ENCODE assay signal across 22 cellular contexts in the genomic region with DNA sequence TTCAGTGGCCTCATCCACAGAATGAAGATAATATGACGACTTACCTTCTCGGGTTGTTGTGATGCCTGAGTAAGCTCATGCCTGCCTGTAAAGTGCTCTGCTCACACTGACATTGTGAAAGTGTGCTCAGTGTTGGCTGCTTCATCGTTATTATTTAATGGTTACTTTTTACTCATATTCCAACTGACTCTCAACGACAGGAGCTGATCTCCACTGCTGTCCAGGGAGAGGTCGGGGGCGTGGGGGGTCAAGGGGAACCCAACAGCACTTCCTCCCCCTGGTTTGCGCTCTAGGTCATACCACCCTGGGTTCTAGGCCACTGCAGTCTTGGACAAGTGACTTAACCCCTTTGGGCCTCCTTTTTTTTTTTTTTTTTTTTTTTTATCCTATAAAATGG. TPM values are rescaled to one million over a fixed set of nuclear protein-coding genes. Genes with fewer than 3 reads are reported as not detected.
"Had no signal": no experiment of that assay in that cellular context is flagged by ENCODE, and none has a peak within 500 bp of the region (broad histone marks: within the 10 kb centered on the region; RNA-seq: fewer than 3 reads in every experiment).

No MANE protein-coding gene starts in this region.

- H3K9ac ChIP-seq: neural progenitor cell had no signal

- H3K9me3 ChIP-seq: colonic mucosa, gastroesophageal sphincter, heart left ventricle had no signal

- H3K4me3 ChIP-seq: colonic mucosa, gastroesophageal sphincter, heart left ventricle, neural progenitor cell had no signal

- DNase-seq: activated CD4-positive, alpha-beta T cell treated with anti-CD3 and anti-CD28 coated beads for 1 hour; activated CD4-positive, alpha-beta T cell treated with anti-CD3 and anti-CD28 coated beads, Interleukin-2, amount 50 U/mL, for 1 hour; activated naive CD8-positive, alpha-beta T cell treated with anti-CD3 and anti-CD28 coated beads for 36 hours; activated T-cell treated with anti-CD3 and anti-CD28 coated beads for 4 hours; amniotic stem cell; colonic mucosa; left colon; mesenchymal stem cell; naive B cell; retina; stimulated activated CD4-positive, alpha-beta T cell treated with anti-CD3 and anti-CD28 coated beads, Interleukin-1b, Interleukin-23, amount 100 ng/mL, for 48 hours; trophoblast cell had no signal

- H3K36me3 ChIP-seq: colonic mucosa, neural progenitor cell had no signal

- H3K4me3 Mint-ChIP-seq: activated naive CD8-positive, alpha-beta T cell treated with anti-CD3 and anti-CD28 coated beads for 36 hours; activated T-helper 1 cell treated with anti-CD3 and anti-CD28 coated beads, Interleukin-12 subunit alpha, Interleukin-12 subunit beta, Interleukin-2, Interleukin-4 antibody, amounts not matched to agents 30 ng/mL and 10 ng/mL and 1 ng/mL, durations not matched to agents 14 hours and 24 hours and 36 hours; naive B cell; neural progenitor cell; stimulated activated naive CD8-positive, alpha-beta T cell treated with anti-CD3 and anti-CD28 coated beads, Interleukin-15, Interleukin-2, amounts not matched to agents 100 ng/mL and 50 ng/mL, for 24 hours; T-helper 2 cell treated with Interferon-gamma antibody and Interleukin-4, amounts not matched to agents 5 μg/mL and 100 μg/mL, for 36 hours had no signal

- H3K4me1 ChIP-seq: colonic mucosa, neural progenitor cell had no signal

- H3K27me3 Mint-ChIP-seq: activated naive CD8-positive, alpha-beta T cell treated with anti-CD3 and anti-CD28 coated beads for 36 hours; naive B cell; progenitor cell of endocrine pancreas; stimulated activated naive CD8-positive, alpha-beta T cell treated with anti-CD3 and anti-CD28 coated beads, Interleukin-15, Interleukin-2, amounts not matched to agents 100 ng/mL and 50 ng/mL, for 24 hours had no signal

- H3K27ac Mint-ChIP-seq: activated naive CD8-positive, alpha-beta T cell treated with anti-CD3 and anti-CD28 coated beads for 36 hours; activated T-helper 1 cell treated with anti-CD3 and anti-CD28 coated beads, Interleukin-12 subunit alpha, Interleukin-12 subunit beta, Interleukin-2, Interleukin-4 antibody, amounts not matched to agents 30 ng/mL and 10 ng/mL and 1 ng/mL, durations not matched to agents 14 hours and 24 hours and 36 hours; naive B cell; neural progenitor cell; progenitor cell of endocrine pancreas; stimulated activated naive CD8-positive, alpha-beta T cell treated with anti-CD3 and anti-CD28 coated beads, Interleukin-15, Interleukin-2, amounts not matched to agents 100 ng/mL and 50 ng/mL, for 24 hours; T-helper 2 cell treated with Interferon-gamma antibody and Interleukin-4, amounts not matched to agents 5 μg/mL and 100 μg/mL, for 36 hours had no signal

- H3K4me1 Mint-ChIP-seq: activated naive CD8-positive, alpha-beta T cell treated with anti-CD3 and anti-CD28 coated beads for 36 hours had no signal

- H3K27me3 ChIP-seq: colonic mucosa, gastroesophageal sphincter, heart left ventricle, neural progenitor cell had no signal

- H3K4me2 ChIP-seq: neural progenitor cell had no signal

- H3K9me3 Mint-ChIP-seq: activated naive CD8-positive, alpha-beta T cell treated with anti-CD3 and anti-CD28 coated beads for 36 hours; activated T-helper 1 cell treated with anti-CD3 and anti-CD28 coated beads, Interleukin-12 subunit alpha, Interleukin-12 subunit beta, Interleukin-2, Interleukin-4 antibody, amounts not matched to agents 30 ng/mL and 10 ng/mL and 1 ng/mL, durations not matched to agents 14 hours and 24 hours and 36 hours; naive B cell; neural progenitor cell; stimulated activated naive CD8-positive, alpha-beta T cell treated with anti-CD3 and anti-CD28 coated beads, Interleukin-15, Interleukin-2, amounts not matched to agents 100 ng/mL and 50 ng/mL, for 24 hours; T-helper 2 cell treated with Interferon-gamma antibody and Interleukin-4, amounts not matched to agents 5 μg/mL and 100 μg/mL, for 36 hours had no signal

- H3K36me3 Mint-ChIP-seq: activated naive CD8-positive, alpha-beta T cell treated with anti-CD3 and anti-CD28 coated beads for 36 hours; neural progenitor cell had no signal

- ATAC-seq: gastroesophageal sphincter, heart left ventricle, left colon, SK-N-SH treated with all-trans-retinoic acid at 6 μM for 48 hours had no signal

- H3K27ac ChIP-seq: colonic mucosa, epithelial cell of prostate, gastroesophageal sphincter, neural progenitor cell had no signal

RNA-seq across cellular contexts. Expression of a gene that starts 52.9 kb away (rescaled TPM):
- total RNA-seq: activated CD8-positive, alpha-beta memory T cell treated with anti-CD3 and anti-CD28 coated beads for 36 hours; activated naive CD8-positive, alpha-beta T cell treated with anti-CD3 and anti-CD28 coated beads for 36 hours; activated T-helper 1 cell treated with anti-CD3 and anti-CD28 coated beads, Interleukin-12 subunit alpha, Interleukin-12 subunit beta, Interleukin-2, Interleukin-4 antibody, amounts not matched to agents 30 ng/mL and 10 ng/mL and 1 ng/mL, durations not matched to agents 14 hours and 24 hours and 36 hours had no signal
